In genomic region chr10:93435061-93435491, GRCh38 we compare ENCODE assay signal across 11 cellular contexts. TPM values are rescaled to one million over a fixed set of nuclear protein-coding genes. Genes with fewer than 3 reads are reported as not detected.
DNase-seq lines count a peak whose midpoint lies in the region; ATAC-seq and TF ChIP-seq lines count a peak whose summit lies in the region.
"Had no signal": no experiment of that assay in that cellular context is flagged by ENCODE, and none has a peak within 500 bp of the region (broad histone marks: within the 10 kb centered on the region; RNA-seq: fewer than 3 reads in every experiment).

No MANE protein-coding gene starts in this region.

- H3K4me3 Mint-ChIP-seq in activated CD4-positive, alpha-beta memory T cell treated with anti-CD3 and anti-CD28 coated beads, Interleukin-2, amount 10 ng/mL, durations not matched to agents 7 days and 5 days, result no peak overlapping the region
- no peak overlapping the region for H3K4me3 Mint-ChIP-seq in effector memory CD8-positive, alpha-beta T cell

- peaks cover 2% of the 10 kb centered on the region for H3K9me3 Mint-ChIP-seq in activated CD4-positive, alpha-beta memory T cell treated with anti-CD3 and anti-CD28 coated beads, Interleukin-2, amount 10 ng/mL, durations not matched to agents 7 days and 5 days
- H3K9me3 Mint-ChIP-seq in effector memory CD8-positive, alpha-beta T cell, result no peaks in the 10 kb centered on the region

- no peak for TF ChIP-seq POLR2A in thyroid gland (IDR thresholded peaks at IDR 0.05)

- H3K4me1 ChIP-seq in PC-9 (replicated peaks; ENCODE audit: insufficient read depth) (peaks cover 54% of the 10 kb centered on the region), mesodermal cell (ENCODE audit: control insufficient read depth, insufficient read depth, low read length, poor library complexity, severe bottlenecking) (peaks cover 48% of the 10 kb centered on the region), thyroid gland (peaks cover 48 to 64% of the 10 kb centered on the region in 2 donors)

- no peaks in the 10 kb centered on the region for H4K20me1 ChIP-seq in PC-9 (ENCODE audit: insufficient read depth)

- no peak overlapping the region for H2AFZ ChIP-seq in PC-9

- no peaks in the 10 kb centered on the region for H3K9me2 ChIP-seq in PC-9 (ENCODE audit: insufficient read depth)

- H3K4me2 ChIP-seq in PC-9, result peak overlapping the region; percentile 34

- no peaks in the 10 kb centered on the region for H3K4me1 Mint-ChIP-seq in activated CD4-positive, alpha-beta memory T cell treated with anti-CD3 and anti-CD28 coated beads, Interleukin-2, amount 10 ng/mL, durations not matched to agents 7 days and 5 days
- H3K4me1 Mint-ChIP-seq in effector memory CD8-positive, alpha-beta T cell (ENCODE audit: low read depth in 2 of 2), result no peaks in the 10 kb centered on the region

- no peaks in the 10 kb centered on the region for H3K9me3 ChIP-seq in PC-9 (ENCODE audit: insufficient read depth, low read depth)
- H3K9me3 ChIP-seq in mesodermal cell (ENCODE audit: control insufficient read depth, low read length), result no peaks in the 10 kb centered on the region
- H3K9me3 ChIP-seq in thyroid gland, result no peaks in the 10 kb centered on the region

- no peaks in the 10 kb centered on the region for H3K27me3 ChIP-seq in PC-9 (ENCODE audit: insufficient read depth, low read depth)
- H3K27me3 ChIP-seq in dorsolateral prefrontal cortex, result no peaks in the 10 kb centered on the region
- no peaks in the 10 kb centered on the region for H3K27me3 ChIP-seq in thyroid gland

- peaks cover 33% of the 10 kb centered on the region for H3K79me2 ChIP-seq in PC-9 (ENCODE audit: low read depth)

- no peak for DNase-seq in PC-9
- no peak for DNase-seq in dorsolateral prefrontal cortex
- no peak for DNase-seq in thyroid gland
- DNase-seq in activated CD4-positive, alpha-beta memory T cell treated with anti-CD3 and anti-CD28 coated beads, Interleukin-2, amount 10 ng/mL, durations not matched to agents 7 days and 5 days, result no peak
- DNase-seq in effector memory CD8-positive, alpha-beta T cell, result no peak
- DNase-seq in NOMO-1 treated with dmso at 0.1 percent for 144 hours (lab: John Stamatoyannopoulos, UW; ENCODE audit: unreplicated experiment), result no peak
- DNase-seq: activated CD4-positive, alpha-beta T cell treated with anti-CD3 and anti-CD28 coated beads, Interleukin-2, amount 50 U/mL, for 1 hour; COR-L47; NCI-H69 had no signal

- H3K4me3 ChIP-seq in PC-9, result no peak overlapping the region
- H3K4me3 ChIP-seq in dorsolateral prefrontal cortex, result no peak overlapping the region
- H3K4me3 ChIP-seq in mesodermal cell (ENCODE audit: extremely low read depth, insufficient read depth, low read length, poor library complexity, severe bottlenecking), result no peak overlapping the region
- H3K4me3 ChIP-seq in thyroid gland (replicated peaks in 1 of 3), result no peak overlapping the region

- WGBS in mesodermal cell (ENCODE audit: insufficient coverage in 2 of 2), 2 experiments, result 94 to 100% methylated on average over 5 of the region's 5 CpGs
- 79 to 91% methylated on average over 5 of the region's 5 CpGs for WGBS in thyroid gland, 2 donors

- ATAC-seq in GM19467 (IDR thresholded peaks at IDR 0.05; ENCODE audit: unreplicated experiment), result no peak
- ATAC-seq in effector memory CD8-positive, alpha-beta T cell (replicated peaks), result no peak

- H3K27ac ChIP-seq in PC-9 (peak overlapping the region; percentile 99), dorsolateral prefrontal cortex (peak overlapping the region in 36 of 59 donors; percentile 24 to 98 (median 87)), mesodermal cell (ENCODE audit: low read depth, low read length, severe bottlenecking) (peak overlapping the region; percentile 100), thyroid gland (peak overlapping the region; percentile 99 to 100 (median 100))

- peaks cover 3% of the 10 kb centered on the region for H3K36me3 Mint-ChIP-seq in activated CD4-positive, alpha-beta memory T cell treated with anti-CD3 and anti-CD28 coated beads, Interleukin-2, amount 10 ng/mL, durations not matched to agents 7 days and 5 days (ENCODE audit: low read depth)
- H3K36me3 Mint-ChIP-seq in effector memory CD8-positive, alpha-beta T cell (ENCODE audit: insufficient read depth), result no peaks in the 10 kb centered on the region

- TF ChIP-seq CTCF in PC-9 (conservative IDR thresholded peaks at IDR 0.05) (no peak), dorsolateral prefrontal cortex (IDR thresholded peaks at IDR 0.05 in 54 of 56, conservative IDR thresholded peaks at IDR 0.05 in 2 of 56; ENCODE audit: low read depth in 1 of 56, partially characterized antibody in 56 of 56) (no peak), thyroid gland (IDR thresholded peaks at IDR 0.05) (no peak)

- H3K36me3 ChIP-seq in PC-9 (ENCODE audit: low read depth) (no peaks in the 10 kb centered on the region), mesodermal cell (ENCODE audit: control insufficient read depth, insufficient read depth, low read length) (peaks cover 23% of the 10 kb centered on the region), thyroid gland (no peaks in the 10 kb centered on the region)

- POLR2A ChIA-PET in PC-9 (lab: Charles Lee; ENCODE audit: unreplicated experiment), result interaction anchor here (0.6 kb wide), 1 partner anchor 58 kb away, joined by 3 read pairs; no protein-coding TSS in a partner anchor
- POLR2A ChIA-PET in activated CD4-positive, alpha-beta memory T cell treated with anti-CD3 and anti-CD28 coated beads, Interleukin-2, amount 10 ng/mL, durations not matched to agents 7 days and 5 days (lab: Charles Lee), result no interaction called here

- no TSS peak for BruUV-seq in PC-9 (replicated peaks; lab: Mats Ljungman, UMichigan)

- no peak overlapping the region for H3K27ac Mint-ChIP-seq in activated CD4-positive, alpha-beta memory T cell treated with anti-CD3 and anti-CD28 coated beads, Interleukin-2, amount 10 ng/mL, durations not matched to agents 7 days and 5 days
- H3K27ac Mint-ChIP-seq in effector memory CD8-positive, alpha-beta T cell, result no peak overlapping the region

- CTCF ChIA-PET in PC-9 (lab: Charles Lee), result no interaction called here
- CTCF ChIA-PET in activated CD4-positive, alpha-beta memory T cell treated with anti-CD3 and anti-CD28 coated beads, Interleukin-2, amount 10 ng/mL, durations not matched to agents 7 days and 5 days (lab: Charles Lee), result no interaction called here

- intact Hi-C loops in PC-9 (cut with micrococcal nuclease; ENCODE audit: unreplicated experiment) (no loop called here), dorsolateral prefrontal cortex (cut with DNase I) (no loop called here), thyroid gland (cut with DNase I) (no loop called here)

- no peaks in the 10 kb centered on the region for H3K27me3 Mint-ChIP-seq in activated CD4-positive, alpha-beta memory T cell treated with anti-CD3 and anti-CD28 coated beads, Interleukin-2, amount 10 ng/mL, durations not matched to agents 7 days and 5 days
- H3K27me3 Mint-ChIP-seq in effector memory CD8-positive, alpha-beta T cell, result peaks cover under 1 to 26% of the 10 kb centered on the region in 2 donors

- H3F3A ChIP-seq in PC-9 (ENCODE audit: insufficient read depth, low read depth), result peaks cover 45% of the 10 kb centered on the region

RNA-seq across cellular contexts. Expression of gene MYOF, which starts 47.1 kb away (rescaled TPM):
- total RNA-seq in PC-9 (2021) (255 and 274 TPM in 2 replicates), dorsolateral prefrontal cortex (10 to 100 TPM in 91 of 120 experiments, 1 to 10 TPM in 29; 4.6 to 30.0 (median 12.5) TPM), thyroid gland (100 to 1,000 TPM in 2 of 4 donors, 10 to 100 TPM in 2; 72.3 to 210 (median 118) TPM)
- polyA plus RNA-seq in mesodermal cell (2013, experiment 1 of 2), result 49.1 TPM
- 44.0 TPM for polyA plus RNA-seq in mesodermal cell (2013, experiment 2 of 2)
- 10 to 100 TPM; 10.8 to 10.9 TPM for total RNA-seq in activated CD4-positive, alpha-beta memory T cell treated with anti-CD3 and anti-CD28 coated beads, Interleukin-2, amount 10 ng/mL, durations not matched to agents 7 days and 5 days
